ENCODE assay signal across 1 cellular context in the genomic region with DNA sequence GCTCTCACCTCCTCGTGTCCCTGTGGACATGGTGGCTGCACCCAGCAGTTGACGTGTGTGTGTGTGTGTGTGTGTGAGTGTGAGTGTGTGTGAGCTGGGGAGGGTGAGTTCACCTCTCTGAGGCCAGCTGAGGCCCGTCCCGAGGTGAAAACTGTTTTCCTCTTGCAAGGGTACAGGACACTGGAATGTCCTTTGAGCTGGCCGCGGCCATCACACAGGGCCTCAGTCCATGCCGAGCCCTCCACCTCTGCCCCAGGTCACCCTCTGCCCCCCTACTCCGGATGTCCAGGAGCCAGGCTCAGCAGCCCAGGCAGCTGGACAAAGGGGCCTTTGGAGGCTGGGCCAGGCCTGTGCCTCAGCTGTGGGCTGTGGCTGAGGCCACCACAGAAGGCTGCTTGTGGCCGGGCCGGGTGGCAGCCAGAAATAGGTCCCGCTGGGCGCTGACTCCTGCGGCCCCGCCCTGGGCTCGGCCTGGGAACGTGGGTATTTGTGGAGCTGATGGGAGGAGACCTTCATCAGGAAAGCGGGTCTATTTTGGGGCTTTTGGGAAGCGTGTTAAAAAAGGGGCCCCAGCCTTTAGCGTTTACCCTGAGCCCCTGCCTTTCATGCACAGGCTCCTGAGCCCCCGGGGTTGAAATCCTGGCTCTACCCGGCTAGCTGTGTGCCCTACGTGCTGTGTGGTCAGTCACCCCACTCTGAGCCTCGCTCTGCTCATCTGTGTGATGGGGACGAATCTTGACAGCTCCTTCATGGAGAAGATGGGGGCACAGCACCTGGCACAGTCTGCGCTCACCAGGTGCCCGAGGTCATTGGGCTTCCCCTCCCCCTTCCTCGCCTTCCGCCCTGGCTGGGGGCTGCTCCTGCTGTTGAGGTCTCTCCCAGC.
TF ChIP-seq lines count a peak whose summit lies in the region.

No MANE protein-coding gene starts in this region.

TF ChIP-seq in HCT116, 20 proteins besides CTCF, POLR2A, EP300 and RAD21 (continued from another document):
- TF ChIP-seq ZFX (IDR thresholded peaks at IDR 0.05), result no peak
